1 cellular context compared by ENCODE assay signal in the genomic region with DNA sequence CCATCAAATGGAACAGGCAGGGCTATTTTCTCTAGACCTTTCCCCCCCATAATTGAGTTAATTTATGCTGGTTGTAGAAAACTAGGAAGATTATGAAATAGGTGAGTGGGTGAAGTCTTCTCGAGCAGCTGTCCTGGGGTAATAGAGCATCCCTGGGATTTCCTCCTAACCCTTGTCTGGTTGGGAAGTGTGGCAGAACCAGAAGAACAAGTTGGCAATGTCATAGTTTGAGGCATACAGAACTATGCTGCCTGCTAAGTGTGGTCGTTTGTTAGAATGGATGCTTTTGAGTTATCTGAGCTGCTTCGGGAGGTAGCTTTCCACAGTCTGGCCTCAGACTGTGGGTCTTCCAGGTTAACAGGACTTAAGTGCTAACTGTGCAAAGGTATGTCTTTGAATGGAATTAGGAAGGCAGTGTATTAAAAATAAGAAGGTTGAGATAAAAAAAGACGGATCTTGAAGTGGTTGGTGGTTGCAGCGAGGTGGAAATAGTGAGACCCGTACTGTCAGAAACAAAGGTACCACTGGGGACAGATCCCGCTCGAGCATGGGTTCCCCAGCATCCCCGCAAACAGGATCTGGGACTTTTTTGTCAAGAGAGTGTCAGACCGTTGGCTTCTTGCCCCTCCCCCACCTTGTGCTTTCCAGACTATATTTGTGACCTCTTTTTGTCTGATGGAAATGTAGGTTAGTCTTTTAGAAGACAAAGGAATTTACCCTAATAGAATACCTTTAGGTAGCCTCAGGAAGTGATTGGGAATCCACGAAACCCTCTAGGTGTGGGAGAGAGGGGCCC.
TF ChIP-seq lines count a peak whose summit lies in the region.

No MANE protein-coding gene starts in this region.

TF ChIP-seq in GM12878, 131 proteins besides CTCF, POLR2A, EP300 and RAD21:
- TF ChIP-seq, protein P1, sequence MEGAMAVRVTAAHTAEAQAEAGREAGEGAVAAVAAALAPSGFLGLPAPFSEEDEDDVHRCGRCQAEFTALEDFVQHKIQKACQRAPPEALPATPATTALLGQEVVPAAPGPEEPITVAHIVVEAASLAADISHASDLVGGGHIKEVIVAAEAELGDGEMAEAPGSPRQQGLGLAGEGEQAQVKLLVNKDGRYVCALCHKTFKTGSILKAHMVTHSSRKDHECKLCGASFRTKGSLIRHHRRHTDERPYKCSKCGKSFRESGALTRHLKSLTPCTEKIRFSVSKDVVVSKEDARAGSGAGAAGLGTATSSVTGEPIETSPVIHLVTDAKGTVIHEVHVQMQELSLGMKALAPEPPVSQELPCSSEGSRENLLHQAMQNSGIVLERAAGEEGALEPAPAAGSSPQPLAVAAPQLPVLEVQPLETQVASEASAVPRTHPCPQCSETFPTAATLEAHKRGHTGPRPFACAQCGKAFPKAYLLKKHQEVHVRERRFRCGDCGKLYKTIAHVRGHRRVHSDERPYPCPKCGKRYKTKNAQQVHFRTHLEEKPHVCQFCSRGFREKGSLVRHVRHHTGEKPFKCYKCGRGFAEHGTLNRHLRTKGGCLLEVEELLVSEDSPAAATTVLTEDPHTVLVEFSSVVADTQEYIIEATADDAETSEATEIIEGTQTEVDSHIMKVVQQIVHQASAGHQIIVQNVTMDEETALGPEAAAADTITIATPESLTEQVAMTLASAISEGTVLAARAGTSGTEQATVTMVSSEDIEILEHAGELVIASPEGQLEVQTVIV (IDR thresholded peaks at IDR 0.05; ENCODE audit: borderline replicate concordance, partially characterized antibody), result no peak
- TF ChIP-seq IKZF1 (conservative IDR thresholded peaks at IDR 0.05) (no peak), SPI1 (IDR thresholded peaks at IDR 0.05; ENCODE audit: borderline replicate concordance, insufficient read depth, low read depth, low read length) (no peak)
- TF ChIP-seq, protein P2, sequence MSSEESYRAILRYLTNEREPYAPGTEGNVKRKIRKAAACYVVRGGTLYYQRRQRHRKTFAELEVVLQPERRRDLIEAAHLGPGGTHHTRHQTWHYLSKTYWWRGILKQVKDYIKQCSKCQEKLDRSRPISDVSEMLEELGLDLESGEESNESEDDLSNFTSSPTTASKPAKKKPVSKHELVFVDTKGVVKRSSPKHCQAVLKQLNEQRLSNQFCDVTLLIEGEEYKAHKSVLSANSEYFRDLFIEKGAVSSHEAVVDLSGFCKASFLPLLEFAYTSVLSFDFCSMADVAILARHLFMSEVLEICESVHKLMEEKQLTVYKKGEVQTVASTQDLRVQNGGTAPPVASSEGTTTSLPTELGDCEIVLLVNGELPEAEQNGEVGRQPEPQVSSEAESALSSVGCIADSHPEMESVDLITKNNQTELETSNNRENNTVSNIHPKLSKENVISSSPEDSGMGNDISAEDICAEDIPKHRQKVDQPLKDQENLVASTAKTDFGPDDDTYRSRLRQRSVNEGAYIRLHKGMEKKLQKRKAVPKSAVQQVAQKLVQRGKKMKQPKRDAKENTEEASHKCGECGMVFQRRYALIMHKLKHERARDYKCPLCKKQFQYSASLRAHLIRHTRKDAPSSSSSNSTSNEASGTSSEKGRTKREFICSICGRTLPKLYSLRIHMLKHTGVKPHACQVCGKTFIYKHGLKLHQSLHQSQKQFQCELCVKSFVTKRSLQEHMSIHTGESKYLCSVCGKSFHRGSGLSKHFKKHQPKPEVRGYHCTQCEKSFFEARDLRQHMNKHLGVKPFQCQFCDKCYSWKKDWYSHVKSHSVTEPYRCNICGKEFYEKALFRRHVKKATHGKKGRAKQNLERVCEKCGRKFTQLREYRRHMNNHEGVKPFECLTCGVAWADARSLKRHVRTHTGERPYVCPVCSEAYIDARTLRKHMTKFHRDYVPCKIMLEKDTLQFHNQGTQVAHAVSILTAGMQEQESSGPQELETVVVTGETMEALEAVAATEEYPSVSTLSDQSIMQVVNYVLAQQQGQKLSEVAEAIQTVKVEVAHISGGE (CRISPR knock-in tag; IDR thresholded peaks at IDR 0.05), result no peak
